In the genomic region with DNA sequence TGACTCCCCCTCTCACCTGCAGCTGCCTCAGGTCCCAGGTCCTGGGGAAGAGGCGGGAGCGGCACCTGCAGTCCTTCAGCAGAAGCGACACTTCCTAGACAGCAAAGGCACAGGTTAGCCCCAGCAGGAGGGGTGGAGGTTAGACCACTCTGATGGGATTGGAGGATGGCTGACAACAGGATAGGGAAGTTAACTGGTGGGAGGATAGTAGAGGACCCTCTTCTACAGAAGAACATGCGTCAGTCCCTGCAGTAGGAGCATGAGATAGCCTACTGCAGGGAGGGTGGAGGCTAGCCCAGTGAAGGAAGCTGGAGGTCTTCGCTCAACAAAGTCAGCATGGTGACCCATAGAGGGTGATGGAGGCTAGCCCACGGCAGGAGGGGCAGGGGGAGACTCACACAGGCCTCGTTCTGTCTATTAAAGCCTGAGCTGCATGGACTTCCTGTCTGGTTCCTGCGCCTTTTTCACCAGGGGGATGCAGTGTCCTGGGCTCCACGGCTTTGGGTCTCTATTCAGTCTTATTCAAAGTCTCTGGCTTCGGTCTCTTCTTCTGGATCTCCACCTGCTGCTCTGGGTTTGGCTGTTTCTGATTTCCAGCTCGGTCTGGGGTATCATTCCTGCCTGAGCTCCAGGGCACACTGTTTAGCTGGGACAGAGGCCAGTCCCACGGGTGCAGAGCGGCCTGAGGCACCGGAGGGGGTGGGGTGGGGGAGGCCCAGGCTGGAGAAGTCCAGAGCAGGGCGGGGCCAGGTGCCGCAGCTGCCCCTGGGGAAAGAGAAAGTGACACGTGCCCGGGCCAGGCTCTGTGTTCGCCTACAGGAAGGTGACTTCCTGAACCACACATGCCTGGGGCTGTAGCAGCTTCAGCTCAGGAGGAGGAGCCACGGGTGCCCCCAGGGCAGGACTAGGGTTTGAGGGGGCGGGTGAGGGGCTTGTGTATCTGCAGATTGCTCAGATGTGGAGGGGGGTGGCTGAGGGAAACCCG, we compare ENCODE assay signal across 8 cellular contexts. TPM values are rescaled to one million over a fixed set of nuclear protein-coding genes. Genes with fewer than 3 reads are reported as not detected.
DNase-seq lines count a peak whose midpoint lies in the region; ATAC-seq and TF ChIP-seq lines count a peak whose summit lies in the region.

No MANE protein-coding gene starts in this region.

- peaks cover 3% of the 10 kb centered on the region for H3K27me3 Mint-ChIP-seq in T-helper 2 cell treated with Interferon-gamma antibody and Interleukin-4, amounts not matched to agents 5 μg/mL and 100 μg/mL, for 36 hours (ENCODE audit: low read depth)
- H3K27me3 Mint-ChIP-seq in progenitor cell of endocrine pancreas = peaks cover 55% of the 10 kb centered on the region

- no peaks in the 10 kb centered on the region for H3K36me3 Mint-ChIP-seq in T-helper 2 cell treated with Interferon-gamma antibody and Interleukin-4, amounts not matched to agents 5 μg/mL and 100 μg/mL, for 36 hours (ENCODE audit: low read depth)
- no peaks in the 10 kb centered on the region for H3K36me3 Mint-ChIP-seq in progenitor cell of endocrine pancreas (ENCODE audit: insufficient read depth)

- peak overlapping the region; percentile 42 for H3K4me3 Mint-ChIP-seq in T-helper 2 cell treated with Interferon-gamma antibody and Interleukin-4, amounts not matched to agents 5 μg/mL and 100 μg/mL, for 36 hours
- H3K4me3 Mint-ChIP-seq in progenitor cell of endocrine pancreas (ENCODE audit: low read depth) = no peak overlapping the region

- DNase-seq in T-helper 2 cell treated with Interferon-gamma antibody and Interleukin-4, amounts not matched to agents 5 μg/mL and 100 μg/mL, for 36 hours (ENCODE audit: low spot score) = peak; percentile 24
- DNase-seq in dermis blood vessel endothelial cell = peak; percentile 5
- DNase-seq in stimulated activated CD8-positive, alpha-beta memory T cell treated with anti-CD3 and anti-CD28 coated beads, Interleukin-15, amount 100 ng/mL, for 48 hours (ENCODE audit: low read depth in 2 of 2) = peak; percentile 23
- DNase-seq in progenitor cell of endocrine pancreas (ENCODE audit: low spot score, unreplicated experiment) = no peak

- TF ChIP-seq CTCF in progenitor cell of endocrine pancreas (IDR thresholded peaks at IDR 0.05; ENCODE audit: unreplicated experiment) = no peak

- H3K4me1 Mint-ChIP-seq in T-helper 2 cell treated with Interferon-gamma antibody and Interleukin-4, amounts not matched to agents 5 μg/mL and 100 μg/mL, for 36 hours (ENCODE audit: low read depth) = peaks cover 7% of the 10 kb centered on the region
- no peaks in the 10 kb centered on the region for H3K4me1 Mint-ChIP-seq in progenitor cell of endocrine pancreas (ENCODE audit: low read depth)

- H3K27ac Mint-ChIP-seq in T-helper 2 cell treated with Interferon-gamma antibody and Interleukin-4, amounts not matched to agents 5 μg/mL and 100 μg/mL, for 36 hours = peak overlapping the region; percentile 56
- no peak overlapping the region for H3K27ac Mint-ChIP-seq in progenitor cell of endocrine pancreas

- TF ChIP-seq POLR2A in GM10847 (IDR thresholded peaks at IDR 0.05; ENCODE audit: extremely low read depth, insufficient read length) = peak; percentile 14

- no peaks in the 10 kb centered on the region for H3K9me3 Mint-ChIP-seq in T-helper 2 cell treated with Interferon-gamma antibody and Interleukin-4, amounts not matched to agents 5 μg/mL and 100 μg/mL, for 36 hours
- no peaks in the 10 kb centered on the region for H3K9me3 Mint-ChIP-seq in progenitor cell of endocrine pancreas (ENCODE audit: low read depth)

- peak; percentile 54 for ATAC-seq in HG03066 (IDR thresholded peaks at IDR 0.05; ENCODE audit: low read depth, unreplicated experiment)
- ATAC-seq in HG03439 (IDR thresholded peaks at IDR 0.05; ENCODE audit: unreplicated experiment) = no peak
- no peak for ATAC-seq in HG02981 (IDR thresholded peaks at IDR 0.05; ENCODE audit: unreplicated experiment)

RNA-seq across cellular contexts. Expression of a gene that starts 7.3 kb away (rescaled TPM):
- total RNA-seq in dermis blood vessel endothelial cell (not detected in 2 replicates), progenitor cell of endocrine pancreas (not detected in 2 replicates)

RNA-seq across cellular contexts. Expression of a gene that starts 11.2 kb away (rescaled TPM):
- total RNA-seq in dermis blood vessel endothelial cell (0.05 TPM in 1 of 2 replicates, not detected in the other), progenitor cell of endocrine pancreas (not detected in 2 replicates)

RNA-seq across cellular contexts. Expression of a gene that starts 30.7 kb away (rescaled TPM):
- not detected in 2 replicates for total RNA-seq in dermis blood vessel endothelial cell
- total RNA-seq in progenitor cell of endocrine pancreas = not detected in 2 replicates

RNA-seq across cellular contexts. Expression of a gene that starts 33.4 kb away (rescaled TPM):
- total RNA-seq in dermis blood vessel endothelial cell (not detected in 2 replicates), progenitor cell of endocrine pancreas (not detected in 2 replicates)

RNA-seq across cellular contexts. Expression of a gene that starts 40.7 kb away (rescaled TPM):
- total RNA-seq in dermis blood vessel endothelial cell (not detected in 2 replicates), progenitor cell of endocrine pancreas (0.89 and 0.93 TPM in 2 replicates)
